8 cellular contexts compared by ENCODE assay signal in the genomic region with DNA sequence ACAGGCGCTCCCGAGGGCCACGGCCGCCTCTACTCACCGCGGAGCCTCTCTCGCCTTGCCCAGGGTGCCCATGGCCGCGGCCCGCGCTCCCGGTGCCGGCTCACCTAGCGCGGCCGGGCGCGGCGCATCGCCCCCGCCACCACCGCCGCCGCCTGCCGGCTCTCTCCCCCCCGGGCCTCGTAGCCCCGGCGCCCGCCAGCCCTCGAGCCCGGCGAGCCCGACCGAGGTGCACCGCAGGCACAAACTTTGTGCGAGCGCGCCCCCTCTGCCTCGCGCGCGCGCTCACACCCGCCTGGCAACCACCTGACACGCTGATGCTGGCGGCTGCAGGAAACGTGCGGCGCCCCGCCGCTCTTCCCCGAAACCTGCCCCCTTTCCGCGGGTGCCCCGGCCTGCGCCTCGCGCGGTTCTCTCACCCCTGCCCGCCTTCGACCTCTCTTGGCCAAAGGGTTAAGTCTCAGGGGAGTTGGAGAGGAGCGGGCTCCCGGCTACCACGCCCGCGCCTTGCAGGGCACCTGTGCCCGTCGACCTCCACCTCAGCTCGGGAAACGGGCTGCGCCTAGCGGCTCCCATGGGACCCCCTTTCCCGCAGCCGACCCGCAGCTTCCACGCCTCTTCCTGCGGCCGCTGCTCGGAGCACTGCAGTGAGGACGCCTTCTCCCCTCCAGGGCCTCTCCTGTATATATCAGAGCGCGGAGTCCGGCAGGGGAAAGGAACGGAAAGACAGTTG. TPM values are rescaled to one million over a fixed set of nuclear protein-coding genes. Genes with fewer than 3 reads are reported as not detected.
DNase-seq lines count a peak whose midpoint lies in the region; ATAC-seq and TF ChIP-seq lines count a peak whose summit lies in the region.

A gene (minus strand): TSS at position 258 of the 730 bp plus-strand sequence. CDS start 186 bp downstream, at position 72.

- H3K4me1 ChIP-seq in CD4-positive, CD25-positive, alpha-beta regulatory T cell (ENCODE audit: control insufficient read depth, insufficient read depth, low read length, poor library complexity, severe bottlenecking) = peaks cover 59% of the 10 kb centered on the region
- no peaks in the 10 kb centered on the region for H3K4me1 ChIP-seq in RWPE2 (ENCODE audit: insufficient read depth, poor library complexity, severe bottlenecking)
- H3K4me1 ChIP-seq in heart right ventricle = peaks cover 0 to 20% (median 12%) of the 10 kb centered on the region in 9 donors
- no peaks in the 10 kb centered on the region for H3K4me1 ChIP-seq in rectal smooth muscle tissue (ENCODE audit: control insufficient read depth, insufficient read depth, low read length)
- peaks cover 6% of the 10 kb centered on the region for H3K4me1 ChIP-seq in vagina

- no peak within 1 kb of the TSS for H3K9ac ChIP-seq in rectal smooth muscle tissue (ENCODE audit: low read length)

- peak; percentile 77 to 81 for ATAC-seq in CD4-positive, CD25-positive, alpha-beta regulatory T cell (ENCODE audit: low read depth in 2 of 2)
- ATAC-seq in HG03432 (IDR thresholded peaks at IDR 0.05; ENCODE audit: unreplicated experiment) (peak; percentile 71), RWPE2 (ENCODE audit: low read depth) (peak; percentile 71), heart right ventricle (peak; percentile 79 to 87 (median 84))

- H3K36me3 Mint-ChIP-seq in CD4-positive, CD25-positive, alpha-beta regulatory T cell = peaks cover 31% of the 10 kb centered on the region
- peaks cover 19% of the 10 kb centered on the region for H3K36me3 Mint-ChIP-seq in activated naive CD4-positive, alpha-beta T cell treated with anti-CD3 and anti-CD28 coated beads for 36 hours (ENCODE audit: low read depth)

- no peaks in the 10 kb centered on the region for H3K9me3 Mint-ChIP-seq in CD4-positive, CD25-positive, alpha-beta regulatory T cell
- H3K9me3 Mint-ChIP-seq in activated naive CD4-positive, alpha-beta T cell treated with anti-CD3 and anti-CD28 coated beads for 36 hours = peaks cover 2% of the 10 kb centered on the region

- TF ChIP-seq CTCF in RWPE2 (IDR thresholded peaks at IDR 0.05; ENCODE audit: poor library complexity, severe bottlenecking) (peak; percentile 61), heart right ventricle (IDR thresholded peaks at IDR 0.05) (peak in 3 of 9 donors; percentile 27 to 39 (median 32)), vagina (IDR thresholded peaks at IDR 0.05) (no peak)

- H3K9me3 ChIP-seq in CD4-positive, CD25-positive, alpha-beta regulatory T cell (ENCODE audit: control insufficient read depth in 2 of 2, low read length in 2 of 2) = no peaks in the 10 kb centered on the region
- H3K9me3 ChIP-seq in RWPE2 (ENCODE audit: severe bottlenecking) = no peaks in the 10 kb centered on the region
- no peaks in the 10 kb centered on the region for H3K9me3 ChIP-seq in heart right ventricle
- no peaks in the 10 kb centered on the region for H3K9me3 ChIP-seq in vagina

- WGBS in heart right ventricle, 2 donors = 2 to 3% methylated on average over 73 to 85 of the region's 85 CpGs

- peak within 1 kb of the TSS; percentile 90 to 99 (median 97) for H3K4me3 Mint-ChIP-seq in CD4-positive, CD25-positive, alpha-beta regulatory T cell
- H3K4me3 Mint-ChIP-seq in activated naive CD4-positive, alpha-beta T cell treated with anti-CD3 and anti-CD28 coated beads for 36 hours = peak within 1 kb of the TSS; percentile 96

- H3K4me3 ChIP-seq in CD4-positive, CD25-positive, alpha-beta regulatory T cell (ENCODE audit: low read depth, low read length) = peak within 1 kb of the TSS; percentile 92
- H3K4me3 ChIP-seq in RWPE2 (ENCODE audit: severe bottlenecking) (peak within 1 kb of the TSS; percentile 42), heart right ventricle (peak within 1 kb of the TSS; percentile 38 to 71 (median 58)), rectal smooth muscle tissue (ENCODE audit: low read length) (peak within 1 kb of the TSS; percentile 62), vagina (peak within 1 kb of the TSS; percentile 55 to 56)

- peak within 1 kb of the TSS; percentile 92 for H3K27ac ChIP-seq in CD4-positive, CD25-positive, alpha-beta regulatory T cell (ENCODE audit: insufficient read depth, low read length, poor library complexity, severe bottlenecking)
- H3K27ac ChIP-seq in RWPE2 (ENCODE audit: poor library complexity, severe bottlenecking) (no peak within 1 kb of the TSS), heart right ventricle (peak within 1 kb of the TSS in 1 of 10 donors; percentile 90), rectal smooth muscle tissue (ENCODE audit: low read depth, low read length) (no peak within 1 kb of the TSS), vagina (peak within 1 kb of the TSS; percentile 69)

- peaks cover 28 to 67% (median 41%) of the 10 kb centered on the region in 4 donors for H3K4me1 Mint-ChIP-seq in CD4-positive, CD25-positive, alpha-beta regulatory T cell
- H3K4me1 Mint-ChIP-seq in activated naive CD4-positive, alpha-beta T cell treated with anti-CD3 and anti-CD28 coated beads for 36 hours (ENCODE audit: low read depth) = peaks cover 47% of the 10 kb centered on the region

- no peaks in the 10 kb centered on the region for H3K27me3 Mint-ChIP-seq in CD4-positive, CD25-positive, alpha-beta regulatory T cell
- no peaks in the 10 kb centered on the region for H3K27me3 Mint-ChIP-seq in activated naive CD4-positive, alpha-beta T cell treated with anti-CD3 and anti-CD28 coated beads for 36 hours (ENCODE audit: low read depth)

- peaks cover 1% of the 10 kb centered on the region for H3K36me3 ChIP-seq in CD4-positive, CD25-positive, alpha-beta regulatory T cell (ENCODE audit: control insufficient read depth, insufficient read depth, low read length)
- H3K36me3 ChIP-seq in RWPE2 (ENCODE audit: low read depth) (no peaks in the 10 kb centered on the region), heart right ventricle (no peaks in the 10 kb centered on the region), rectal smooth muscle tissue (ENCODE audit: control insufficient read depth, insufficient read depth, low read length) (no peaks in the 10 kb centered on the region), vagina (no peaks in the 10 kb centered on the region)

- H3K27ac Mint-ChIP-seq in CD4-positive, CD25-positive, alpha-beta regulatory T cell = peak within 1 kb of the TSS; percentile 91 to 98 (median 97)
- peak within 1 kb of the TSS; percentile 98 for H3K27ac Mint-ChIP-seq in activated naive CD4-positive, alpha-beta T cell treated with anti-CD3 and anti-CD28 coated beads for 36 hours

- CTCF ChIA-PET in activated naive CD4-positive, alpha-beta T cell treated with anti-CD3 and anti-CD28 coated beads for 36 hours (lab: Charles Lee) = interaction anchor here (0.6 to 9.6 kb wide), 36 partner anchors 8 to 126 kb away, joined by 3 to 352 read pairs (median 6); no protein-coding TSS in a partner anchor

- DNase-seq in CD4-positive, CD25-positive, alpha-beta regulatory T cell = peak; percentile 79 to 94 (median 91)
- peak; percentile 56 for DNase-seq in GM19238 (ENCODE audit: insufficient read length, low spot score)
- no peak for DNase-seq in RWPE2 (ENCODE audit: low spot score)
- DNase-seq in activated naive CD4-positive, alpha-beta T cell treated with anti-CD3 and anti-CD28 coated beads for 36 hours = peak; percentile 88
- DNase-seq in heart right ventricle = peak; percentile 24 to 61
- no peak for DNase-seq in vagina (ENCODE audit: extremely low spot score in 2 of 2)

- no peak for TF ChIP-seq POLR2A in vagina (IDR thresholded peaks at IDR 0.05)

- intact Hi-C loops in activated naive CD4-positive, alpha-beta T cell treated with anti-CD3 and anti-CD28 coated beads for 36 hours (cut with micrococcal nuclease) = loop anchor here (1.0 to 10.0 kb wide), 8 partner anchors 23 to 1220 kb away; a partner anchor contains a TSS
- intact Hi-C loops in heart right ventricle (cut with DNase I) (loop anchor here in 9 of 10 donors (1.0 to 10.0 kb wide), 12 partner anchors 58 to 133 kb away; no protein-coding TSS in a partner anchor), vagina (cut with DNase I) (no loop called here)

- no peaks in the 10 kb centered on the region for H3K27me3 ChIP-seq in CD4-positive, CD25-positive, alpha-beta regulatory T cell (ENCODE audit: control insufficient read depth, insufficient read depth, low read length)
- H3K27me3 ChIP-seq in RWPE2 (ENCODE audit: insufficient read depth, poor library complexity, severe bottlenecking) (peaks cover 27% of the 10 kb centered on the region), heart right ventricle (peaks cover 0 to 41% (median 31%) of the 10 kb centered on the region in 7 donors), rectal smooth muscle tissue (ENCODE audit: control insufficient read depth, insufficient read depth, low read length) (peaks cover 4% of the 10 kb centered on the region), vagina (no peaks in the 10 kb centered on the region)

RNA-seq across cellular contexts. Expression of the gene that starts here (rescaled TPM):
- 216 TPM for total RNA-seq in CD4-positive, CD25-positive, alpha-beta regulatory T cell
- polyA plus RNA-seq in CD4-positive, CD25-positive, alpha-beta regulatory T cell = 100 to 1,000 TPM in 1 of 4 donors, 10 to 100 TPM in 3; 74.5 to 108 (median 86.6) TPM
- 10 to 100 TPM; 44.2 to 44.9 TPM for total RNA-seq in activated naive CD4-positive, alpha-beta T cell treated with anti-CD3 and anti-CD28 coated beads for 36 hours
- total RNA-seq in heart right ventricle (1 to 10 TPM in 1 of 10 donors, under 1 TPM in 9; 0.19 to 3.0 (median 0.50) TPM), vagina (8.8 TPM)
- under 1 TPM in 1 of 2 donors, not detected in 1; 0.04 TPM for polyA plus RNA-seq in heart right ventricle

Comparison
In these comparisons a context has a peak if more than half of its experiments do, and no peak if none do; other contexts are left out.
1. RNA of the gene that starts here (polyA plus RNA-seq): 74.5 to 108 TPM in CD4-positive, CD25-positive, alpha-beta regulatory T cell; 0.04 TPM in heart right ventricle; every median in the first group is over 10 times any median in the second.
2. DNase-seq: peak in CD4-positive, CD25-positive, alpha-beta regulatory T cell (3 of 3), GM19238 (single experiment), activated naive CD4-positive, alpha-beta T cell treated with anti-CD3 and anti-CD28 coated beads for 36 hours (single experiment) and heart right ventricle (2 of 2); none in RWPE2 (single experiment) and vagina (0 of 2).
3. H3K27ac ChIP-seq: peak in CD4-positive, CD25-positive, alpha-beta regulatory T cell (single experiment) and vagina (single experiment); none in RWPE2 (single experiment) and rectal smooth muscle tissue (single experiment).
4. H3K4me3 ChIP-seq: peak in every context shown above with its lines; median percentile 92 in CD4-positive, CD25-positive, alpha-beta regulatory T cell; 62 in rectal smooth muscle tissue; 58 in heart right ventricle; 56 in vagina; 42 in RWPE2.
5. Peak in every context shown above with its lines, with median percentiles within 50 percentile points of each other: ATAC-seq.